ENCODE assay signal across 8 cellular contexts in genomic region chr11:72041364-72042058, GRCh38. TPM values are rescaled to one million over a fixed set of nuclear protein-coding genes. Genes with fewer than 3 reads are reported as not detected.
A peak's percentile ranks its signal among the peaks of the same experiment; 100 is the strongest.
DNase-seq lines count a peak whose midpoint lies in the region; ATAC-seq, FAIRE-seq and TF ChIP-seq lines count a peak whose summit lies in the region.

No MANE protein-coding gene starts in this region.

- H4K20me1 ChIP-seq in keratinocyte (ENCODE audit: control insufficient read depth, extremely low read depth, insufficient read depth, low read length): peaks cover 3% of the 10 kb centered on the region

- ATAC-seq in HG02642 (IDR thresholded peaks at IDR 0.05; ENCODE audit: poor library complexity, unreplicated experiment): no peak

- peaks cover 72% of the 10 kb centered on the region for H3K79me2 ChIP-seq in keratinocyte (ENCODE audit: control insufficient read depth, insufficient read depth, low read length)

- H3K27me3 ChIP-seq in keratinocyte (ENCODE audit: control insufficient read depth, extremely low read depth, insufficient read depth, low read length): no peaks in the 10 kb centered on the region
- H3K27me3 ChIP-seq in small intestine (ENCODE audit: control insufficient read depth in 2 of 2, insufficient read depth in 2 of 2, low read length in 2 of 2): no peaks in the 10 kb centered on the region

- H3K27ac ChIP-seq in VCaP (peak overlapping the region; percentile 100), keratinocyte (ENCODE audit: control insufficient read depth, insufficient read depth, low read length) (peak overlapping the region; percentile 96), small intestine (ENCODE audit: low read depth in 1 of 2, low read length in 1 of 2) (peak overlapping the region; percentile 92 to 97)

- peaks cover 54% of the 10 kb centered on the region for H3K4me1 ChIP-seq in keratinocyte (ENCODE audit: control insufficient read depth, extremely low read depth, insufficient read depth, low read length)
- peaks cover 2 to 19% of the 10 kb centered on the region in 2 donors for H3K4me1 ChIP-seq in small intestine (ENCODE audit: control insufficient read depth in 2 of 2, insufficient read depth in 1 of 2, low read depth in 1 of 2, low read length in 1 of 2)

- DNase-seq in GM12865 (ENCODE audit: low read depth) (peak; percentile 30), NCI-H1694 treated with DMSO at 0.1 percent for 48 hours (lab: John Stamatoyannopoulos, UW) (peak; percentile 49), choroid plexus epithelial cell (ENCODE audit: low read depth) (peak; percentile 78), keratinocyte (ENCODE audit: low read depth, low spot score) (no peak), small intestine (peak; percentile 62), GM19239 (ENCODE audit: insufficient read length, low spot score) (no peak)

- H3K9ac ChIP-seq in keratinocyte (ENCODE audit: control insufficient read depth, extremely low read depth, insufficient read depth, low read length): peak overlapping the region; percentile 92

- H3K36me3 ChIP-seq in keratinocyte (ENCODE audit: control insufficient read depth in 2 of 2, extremely low read depth in 1 of 2, insufficient read depth in 2 of 2, low read length in 2 of 2) (peaks cover 0 to 2% of the 10 kb centered on the region in 2 experiments), small intestine (ENCODE audit: control insufficient read depth in 2 of 2, insufficient read depth in 2 of 2, low read length in 2 of 2) (peaks cover 0 to 2% of the 10 kb centered on the region in 2 donors)

- WGBS in small intestine, 3 donors: 4 to 6% (median 5%) methylated on average over 21 to 22 of the region's 22 CpGs

- peak overlapping the region; percentile 60 for H3K4me3 ChIP-seq in GM12865 (ENCODE audit: low read depth, low read length)
- peak overlapping the region; percentile 67 for H3K4me3 ChIP-seq in choroid plexus epithelial cell (ENCODE audit: low read depth, low read length)
- peak overlapping the region; percentile 48 to 89 (median 87) for H3K4me3 ChIP-seq in keratinocyte (ENCODE audit: control insufficient read depth in 2 of 3, extremely low read depth in 1 of 3, insufficient read depth in 2 of 3, low read depth in 1 of 3, low read length in 3 of 3)
- H3K4me3 ChIP-seq in small intestine (ENCODE audit: low read depth in 1 of 2, low read length in 2 of 2): peak overlapping the region; percentile 50 to 85

- FAIRE-seq in keratinocyte (lab: Jason Lieb, UNC) (no peak), small intestine (lab: Jason Lieb, UNC) (no peak), GM19239 (lab: Jason Lieb, UNC) (no peak)

- H3K4me2 ChIP-seq in keratinocyte (ENCODE audit: control insufficient read depth, extremely low read depth, insufficient read depth, low read depth, low read length): peak overlapping the region; percentile 99

- dilution Hi-C loops in keratinocyte (cut with MboI; ENCODE audit: extremely low pct_ligation_motif_present, low sequenced_read_pairs): no loop called here

- H3K9me3 ChIP-seq in keratinocyte (ENCODE audit: control insufficient read depth, low read depth, low read length) (no peaks in the 10 kb centered on the region), small intestine (ENCODE audit: control insufficient read depth, low read depth) (no peaks in the 10 kb centered on the region)

- no peaks in the 10 kb centered on the region for H3K9me1 ChIP-seq in keratinocyte (ENCODE audit: control insufficient read depth, extremely low read depth, insufficient read depth, low read length)

- TF ChIP-seq CTCF in GM12865 (IDR thresholded peaks at IDR 0.05; ENCODE audit: insufficient read depth, low read depth, low read length, missing control alignments) (no peak), VCaP (conservative IDR thresholded peaks at IDR 0.05) (no peak), choroid plexus epithelial cell (conservative IDR thresholded peaks at IDR 0.05; ENCODE audit: low read depth, low read length) (no peak), keratinocyte (optimal IDR thresholded peaks at IDR 0.05 in 1 of 3, IDR thresholded peaks at IDR 0.05 in 1 of 3, conservative IDR thresholded peaks at IDR 0.05 in 1 of 3; ENCODE audit: extremely low read depth in 1 of 3, insufficient read depth in 2 of 3, low read length in 3 of 3) (no peak)

- H2AFZ ChIP-seq in keratinocyte (ENCODE audit: control insufficient read depth, low read length): peak overlapping the region; percentile 92

RNA-seq across cellular contexts. Expression of gene NUMA1, which starts 38.8 kb away (rescaled TPM):
- polyA plus RNA-seq in keratinocyte (38.8 to 45.7 TPM (median 40.4 TPM) in 3 replicates), small intestine (100 to 1,000 TPM in 2 of 3 donors, 10 to 100 TPM in 1; 68.1 to 121 (median 117) TPM)
- polyA plus RNA-seq in keratinocyte (2011; ENCODE audit: low read depth): 26.5 TPM
- polyA plus RNA-seq in keratinocyte (2011; cell fraction: cytosol; rRNA removed): 24.7 and 32.8 TPM in 2 replicates
- polyA plus RNA-seq in keratinocyte (2011; cell fraction: nucleus; rRNA removed): 108 and 133 TPM in 2 replicates
- 44.4 and 52.9 TPM in 2 replicates for polyA plus RNA-seq in keratinocyte (2012; ENCODE audit: low replicate concordance)
- 89.8 to 255 TPM (median 101 TPM) in 3 replicates for polyA minus RNA-seq in keratinocyte
- polyA minus RNA-seq in keratinocyte (2011; cell fraction: cytosol; rRNA and poly(A)+ RNA removed): 46.2 TPM
- polyA minus RNA-seq in keratinocyte (2011; cell fraction: nucleus; rRNA and poly(A)+ RNA removed): 82.2 and 105 TPM in 2 replicates

RNA-seq across cellular contexts. Expression of gene LRRC51, which starts 39.1 kb away (rescaled TPM):
- polyA plus RNA-seq in keratinocyte (4.2 to 6.7 TPM (median 5.2 TPM) in 3 replicates), small intestine (1 to 10 TPM; 3.8 to 5.9 (median 5.3) TPM)
- polyA plus RNA-seq in keratinocyte (2011; ENCODE audit: low read depth): 3.5 TPM
- 3.3 and 4.0 TPM in 2 replicates for polyA plus RNA-seq in keratinocyte (2011; cell fraction: cytosol; rRNA removed)
- 2.7 and 4.0 TPM in 2 replicates for polyA plus RNA-seq in keratinocyte (2011; cell fraction: nucleus; rRNA removed)
- polyA plus RNA-seq in keratinocyte (2012; ENCODE audit: low replicate concordance): 2.3 and 6.0 TPM in 2 replicates
- polyA minus RNA-seq in keratinocyte: 0.66 to 10.5 TPM (median 3.7 TPM) in 3 replicates
- polyA minus RNA-seq in keratinocyte (2011; cell fraction: cytosol; rRNA and poly(A)+ RNA removed): 3.1 TPM
- polyA minus RNA-seq in keratinocyte (2011; cell fraction: nucleus; rRNA and poly(A)+ RNA removed): 0.74 and 1.6 TPM in 2 replicates

RNA-seq across cellular contexts. Expression of gene IL18BP, which starts 42.8 kb away (rescaled TPM):
- polyA plus RNA-seq in keratinocyte: 1.4 to 4.7 TPM (median 2.9 TPM) in 3 replicates
- polyA plus RNA-seq in keratinocyte (2011; ENCODE audit: low read depth): 1.9 TPM
- 0.26 and 0.44 TPM in 2 replicates for polyA plus RNA-seq in keratinocyte (2011; cell fraction: cytosol; rRNA removed)
- 18.8 and 19.7 TPM in 2 replicates for polyA plus RNA-seq in keratinocyte (2011; cell fraction: nucleus; rRNA removed)
- 0.87 and 1.8 TPM in 2 replicates for polyA plus RNA-seq in keratinocyte (2012; ENCODE audit: low replicate concordance)
- polyA minus RNA-seq in keratinocyte: 1.9 to 4.7 TPM (median 3.4 TPM) in 3 replicates
- not detected for polyA minus RNA-seq in keratinocyte (2011; cell fraction: cytosol; rRNA and poly(A)+ RNA removed)
- polyA minus RNA-seq in keratinocyte (2011; cell fraction: nucleus; rRNA and poly(A)+ RNA removed): 4.5 and 9.5 TPM in 2 replicates
- polyA plus RNA-seq in small intestine: 1 to 10 TPM; 3.2 to 9.6 (median 5.6) TPM

Comparison
In these comparisons a context has a peak if more than half of its experiments do, and no peak if none do; other contexts are left out.
1. DNase-seq: peak in GM12865 (single experiment), NCI-H1694 treated with DMSO at 0.1 percent for 48 hours (single experiment), choroid plexus epithelial cell (single experiment) and small intestine (single experiment); none in keratinocyte (single experiment) and GM19239 (single experiment).
2. Peak in every context shown above with its lines, with median percentiles within 50 percentile points of each other: H3K4me3 ChIP-seq and H3K27ac ChIP-seq.